ENCODE assay signal across 15 cellular contexts in the genomic region with DNA sequence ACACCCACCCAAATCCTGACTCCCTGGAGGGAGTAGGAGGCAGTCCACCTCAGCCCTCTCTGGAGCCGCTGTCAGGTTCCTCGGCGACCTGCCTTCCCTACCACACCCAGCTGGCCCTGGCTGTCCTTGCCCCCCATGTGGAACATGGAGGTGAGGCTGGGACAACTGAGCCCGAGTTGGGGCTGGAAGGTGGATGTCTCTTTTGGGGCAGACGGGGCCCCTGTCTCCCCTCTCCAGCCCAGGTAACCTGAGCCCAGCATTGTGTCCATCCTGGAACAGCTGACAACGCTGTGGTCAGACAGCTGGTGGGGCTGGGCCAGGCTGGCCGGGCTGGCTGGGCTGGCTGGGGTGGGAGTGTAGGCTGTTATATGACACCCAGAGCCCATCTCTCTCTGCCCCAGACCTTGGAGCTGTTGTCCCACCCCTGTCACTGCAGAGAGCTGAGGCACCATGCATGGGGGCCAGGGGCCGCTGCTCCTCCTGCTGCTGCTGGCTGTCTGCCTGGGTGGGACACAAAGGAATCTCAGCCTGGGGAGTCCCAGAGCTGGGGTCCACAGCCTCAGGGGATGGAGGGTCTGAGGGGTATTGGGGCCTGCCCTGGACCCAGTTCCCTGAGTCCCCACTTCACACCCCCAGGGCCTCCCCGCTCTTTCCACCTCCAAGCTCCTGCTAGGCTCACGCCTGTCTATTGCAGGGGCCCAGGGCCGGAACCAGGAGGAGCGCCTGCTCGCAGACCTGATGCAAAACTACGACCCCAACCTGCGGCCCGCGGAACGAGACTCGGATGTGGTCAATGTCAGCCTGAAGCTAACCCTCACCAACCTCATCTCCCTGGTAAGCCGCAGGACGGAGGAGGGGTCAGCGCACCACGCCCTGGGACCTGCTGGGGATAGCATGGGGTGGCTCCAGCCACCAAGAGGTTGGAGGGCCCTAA. TPM values are rescaled to one million over a fixed set of nuclear protein-coding genes. Genes with fewer than 3 reads are reported as not detected.
A peak's percentile ranks its signal among the peaks of the same experiment; 100 is the strongest.
DNase-seq lines count a peak whose midpoint lies in the region; ATAC-seq and TF ChIP-seq lines count a peak whose summit lies in the region.
"Had no signal": no experiment of that assay in that cellular context is flagged by ENCODE, and none has a peak within 500 bp of the region (broad histone marks: within the 10 kb centered on the region; RNA-seq: fewer than 3 reads in every experiment).

A gene with protein sequence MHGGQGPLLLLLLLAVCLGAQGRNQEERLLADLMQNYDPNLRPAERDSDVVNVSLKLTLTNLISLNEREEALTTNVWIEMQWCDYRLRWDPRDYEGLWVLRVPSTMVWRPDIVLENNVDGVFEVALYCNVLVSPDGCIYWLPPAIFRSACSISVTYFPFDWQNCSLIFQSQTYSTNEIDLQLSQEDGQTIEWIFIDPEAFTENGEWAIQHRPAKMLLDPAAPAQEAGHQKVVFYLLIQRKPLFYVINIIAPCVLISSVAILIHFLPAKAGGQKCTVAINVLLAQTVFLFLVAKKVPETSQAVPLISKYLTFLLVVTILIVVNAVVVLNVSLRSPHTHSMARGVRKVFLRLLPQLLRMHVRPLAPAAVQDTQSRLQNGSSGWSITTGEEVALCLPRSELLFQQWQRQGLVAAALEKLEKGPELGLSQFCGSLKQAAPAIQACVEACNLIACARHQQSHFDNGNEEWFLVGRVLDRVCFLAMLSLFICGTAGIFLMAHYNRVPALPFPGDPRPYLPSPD (plus strand): TSS at position 395 of the 934 bp plus-strand sequence. CDS start 56 bp downstream, at position 451.

- no peak within 1 kb of the TSS for H3K4ac ChIP-seq in neuronal stem cell (ENCODE audit: low read length)

- peak; percentile 24 for ATAC-seq in stimulated activated naive CD8-positive, alpha-beta T cell treated with anti-CD3 and anti-CD28 coated beads, Interleukin-15, amount 100 ng/mL, for 72 hours
- ATAC-seq in stimulated activated naive CD8-positive, alpha-beta T cell treated with anti-CD3 and anti-CD28 coated beads, Interleukin-15, Interleukin-2, amounts not matched to agents 100 U/mL and 50 U/mL, for 24 hours, result no peak
- ATAC-seq in natural killer cell, result no peak

- H3K9me3 Mint-ChIP-seq in stimulated activated naive CD8-positive, alpha-beta T cell treated with anti-CD3 and anti-CD28 coated beads, Interleukin-15, amount 100 ng/mL, for 72 hours, result no peaks in the 10 kb centered on the region
- peaks cover 4% of the 10 kb centered on the region for H3K9me3 Mint-ChIP-seq in glutamatergic neuron (ENCODE audit: unreplicated experiment)
- H3K9me3 Mint-ChIP-seq in activated naive CD8-positive, alpha-beta T cell treated with anti-CD3 and anti-CD28 coated beads for 36 hours, result no peaks in the 10 kb centered on the region
- no peaks in the 10 kb centered on the region for H3K9me3 Mint-ChIP-seq in natural killer cell

- WGBS in neuronal stem cell (ENCODE audit: extremely low coverage in 2 of 2, insufficient read length in 2 of 2, insufficient replicate concordance in 1 of 2), 2 donors, result no CpG with 5 or more reads among the region's 23 CpGs

- intact Hi-C loops in natural killer cell (cut with micrococcal nuclease), result no loop called here

- H3K23ac ChIP-seq in neuronal stem cell (ENCODE audit: low read depth, low read length, poor library complexity), result peak within 1 kb of the TSS; percentile 6

- H2AK5ac ChIP-seq in neuronal stem cell (ENCODE audit: low read depth, low read length), result peak within 1 kb of the TSS; percentile 48

- no peak for DNase-seq in stimulated activated naive CD8-positive, alpha-beta T cell treated with anti-CD3 and anti-CD28 coated beads, Interleukin-15, amount 100 ng/mL, for 72 hours
- no peak for DNase-seq in stimulated activated naive CD8-positive, alpha-beta T cell treated with anti-CD3 and anti-CD28 coated beads, Interleukin-15, Interleukin-2, amounts not matched to agents 100 U/mL and 50 U/mL, for 24 hours
- DNase-seq in glutamatergic neuron (no peak), neuronal stem cell (ENCODE audit: low spot score) (no peak), DMS79 treated with DMSO at 0.1 percent for 48 hours (lab: John Stamatoyannopoulos, UW) (no peak), AG08396 (ENCODE audit: low spot score) (no peak), natural killer cell (no peak)
- no peak for DNase-seq in activated naive CD8-positive, alpha-beta T cell treated with anti-CD3 and anti-CD28 coated beads for 36 hours
- DNase-seq: activated B cell treated with CpG ODN at 0.5 μM for 24 hours; activated naive CD4-positive, alpha-beta T cell treated with anti-CD3 and anti-CD28 coated beads, Interleukin-2, amount 10 ng/mL, durations not matched to agents 7 days and 5 days; foreskin fibroblast; NCI-H345; retina; stimulated activated naive CD4-positive, alpha-beta T cell treated with Interleukin-2 at 50 U/mL for 16 hours had no signal

- H3K79me1 ChIP-seq in neuronal stem cell (ENCODE audit: low read depth, low read length), result peaks cover 3% of the 10 kb centered on the region

- H3K36me3 Mint-ChIP-seq in glutamatergic neuron (ENCODE audit: unreplicated experiment) (peaks cover 3% of the 10 kb centered on the region), natural killer cell (no peaks in the 10 kb centered on the region)
- peaks cover 3% of the 10 kb centered on the region for H3K36me3 Mint-ChIP-seq in activated naive CD8-positive, alpha-beta T cell treated with anti-CD3 and anti-CD28 coated beads for 36 hours
- H3K36me3 Mint-ChIP-seq: activated naive CD4-positive, alpha-beta T cell treated with anti-CD3 and anti-CD28 coated beads, Interleukin-2, amount 10 ng/mL, durations not matched to agents 7 days and 5 days had no signal

- TF ChIP-seq CTCF in glutamatergic neuron (IDR thresholded peaks at IDR 0.05; ENCODE audit: partially characterized antibody, unreplicated experiment) (no peak), natural killer cell (IDR thresholded peaks at IDR 0.05) (no peak)

- no peaks in the 10 kb centered on the region for H3K27me3 ChIP-seq in neuronal stem cell (ENCODE audit: control insufficient read depth in 3 of 3, insufficient read depth in 3 of 3, low read depth in 1 of 3, low read length in 3 of 3)

- H4K8ac ChIP-seq in neuronal stem cell (ENCODE audit: low read depth, low read length), result no peak within 1 kb of the TSS

- peaks cover 20% of the 10 kb centered on the region for H3K4me1 Mint-ChIP-seq in stimulated activated naive CD8-positive, alpha-beta T cell treated with anti-CD3 and anti-CD28 coated beads, Interleukin-15, amount 100 ng/mL, for 72 hours
- H3K4me1 Mint-ChIP-seq in glutamatergic neuron (ENCODE audit: low read depth, unreplicated experiment) (peaks cover 3% of the 10 kb centered on the region), natural killer cell (peaks cover 0 to 8% of the 10 kb centered on the region in 2 donors)
- peaks cover 8% of the 10 kb centered on the region for H3K4me1 Mint-ChIP-seq in activated naive CD8-positive, alpha-beta T cell treated with anti-CD3 and anti-CD28 coated beads for 36 hours

- H3K4me1 ChIP-seq in neuronal stem cell (ENCODE audit: control insufficient read depth in 2 of 2, insufficient read depth in 1 of 2, low read depth in 1 of 2, low read length in 2 of 2), result peaks cover 6 to 15% of the 10 kb centered on the region in 2 donors
- H3K4me1 ChIP-seq: HAP-1 had no signal

- H3K27ac ChIP-seq in neuronal stem cell (replicated peaks; ENCODE audit: low read length), result no peak within 1 kb of the TSS

- H3K14ac ChIP-seq in neuronal stem cell (ENCODE audit: low read length), result peak within 1 kb of the TSS; percentile 73

- peak within 1 kb of the TSS; percentile 19 for H2BK5ac ChIP-seq in neuronal stem cell (ENCODE audit: low read length)

- no peak within 1 kb of the TSS for H3K4me3 ChIP-seq in neuronal stem cell (ENCODE audit: low read length in 2 of 2)
- H3K4me3 ChIP-seq: HAP-1 had no signal

- H2AFZ ChIP-seq in neuronal stem cell (ENCODE audit: low read length), result no peak within 1 kb of the TSS

- H3K36me3 ChIP-seq in neuronal stem cell (replicated peaks in 1 of 2; ENCODE audit: control insufficient read depth in 2 of 2, insufficient read depth in 2 of 2, low read length in 2 of 2), result peaks cover 2 to 4% of the 10 kb centered on the region in 2 donors
- H3K36me3 ChIP-seq: HAP-1 had no signal

- H4K91ac ChIP-seq in neuronal stem cell (ENCODE audit: low read depth, low read length, poor library complexity), result no peak within 1 kb of the TSS

- peak within 1 kb of the TSS; percentile 23 for H3K4me2 ChIP-seq in neuronal stem cell (ENCODE audit: insufficient read depth, low read length, poor library complexity, severe bottlenecking)

- peak within 1 kb of the TSS in 1 of 2 donors; percentile 76 for H3K27ac Mint-ChIP-seq in stimulated activated naive CD8-positive, alpha-beta T cell treated with anti-CD3 and anti-CD28 coated beads, Interleukin-15, amount 100 ng/mL, for 72 hours
- H3K27ac Mint-ChIP-seq in glutamatergic neuron (ENCODE audit: unreplicated experiment) (peak within 1 kb of the TSS; percentile 62), natural killer cell (no peak within 1 kb of the TSS)
- H3K27ac Mint-ChIP-seq in activated naive CD8-positive, alpha-beta T cell treated with anti-CD3 and anti-CD28 coated beads for 36 hours, result no peak within 1 kb of the TSS
- H3K27ac Mint-ChIP-seq: activated B cell treated with CpG ODN at 0.5 μM for 24 hours; activated naive CD4-positive, alpha-beta T cell treated with anti-CD3 and anti-CD28 coated beads, Interleukin-2, amount 10 ng/mL, durations not matched to agents 7 days and 5 days had no signal

- H2BK12ac ChIP-seq in neuronal stem cell (ENCODE audit: low read length), result no peak within 1 kb of the TSS

- peak within 1 kb of the TSS; percentile 73 for H3K9ac ChIP-seq in neuronal stem cell (ENCODE audit: low read depth, low read length, poor library complexity)

- peak within 1 kb of the TSS; percentile 55 for H3K18ac ChIP-seq in neuronal stem cell (ENCODE audit: low read length)

- H3K4me3 Mint-ChIP-seq in stimulated activated naive CD8-positive, alpha-beta T cell treated with anti-CD3 and anti-CD28 coated beads, Interleukin-15, amount 100 ng/mL, for 72 hours, result no peak within 1 kb of the TSS
- H3K4me3 Mint-ChIP-seq in glutamatergic neuron (ENCODE audit: unreplicated experiment) (no peak within 1 kb of the TSS), natural killer cell (no peak within 1 kb of the TSS)
- no peak within 1 kb of the TSS for H3K4me3 Mint-ChIP-seq in activated naive CD8-positive, alpha-beta T cell treated with anti-CD3 and anti-CD28 coated beads for 36 hours
- H3K4me3 Mint-ChIP-seq: activated B cell treated with CpG ODN at 0.5 μM for 24 hours; activated naive CD4-positive, alpha-beta T cell treated with anti-CD3 and anti-CD28 coated beads, Interleukin-2, amount 10 ng/mL, durations not matched to agents 7 days and 5 days had no signal

- H3K9me3 ChIP-seq in neuronal stem cell (replicated peaks in 1 of 2; ENCODE audit: control insufficient read depth in 2 of 2, insufficient read depth in 1 of 2, low read depth in 1 of 2, low read length in 2 of 2), result peaks cover 0 to 2% of the 10 kb centered on the region in 2 donors
- H3K9me3 ChIP-seq: HAP-1 had no signal

- no peak within 1 kb of the TSS for H2BK120ac ChIP-seq in neuronal stem cell (ENCODE audit: low read depth, low read length)

- peak within 1 kb of the TSS; percentile 71 for H2BK15ac ChIP-seq in neuronal stem cell (ENCODE audit: low read length)

- peaks cover 30% of the 10 kb centered on the region for H3K27me3 Mint-ChIP-seq in stimulated activated naive CD8-positive, alpha-beta T cell treated with anti-CD3 and anti-CD28 coated beads, Interleukin-15, amount 100 ng/mL, for 72 hours
- H3K27me3 Mint-ChIP-seq in glutamatergic neuron (ENCODE audit: unreplicated experiment) (peaks cover 4% of the 10 kb centered on the region), natural killer cell (ENCODE audit: low read depth in 2 of 2) (peaks cover 0 to 18% of the 10 kb centered on the region in 2 donors)
- H3K27me3 Mint-ChIP-seq in activated naive CD8-positive, alpha-beta T cell treated with anti-CD3 and anti-CD28 coated beads for 36 hours, result peaks cover 6% of the 10 kb centered on the region

RNA-seq across cellular contexts. Expression of the gene that starts here (rescaled TPM):
- total RNA-seq in glutamatergic neuron (ENCODE audit: unreplicated experiment) (3.5 TPM), natural killer cell (not detected)
- not detected for polyA plus RNA-seq in neuronal stem cell (2013, experiment 1 of 2)
- polyA plus RNA-seq in neuronal stem cell (2013, experiment 2 of 2), result not detected
- total RNA-seq in activated naive CD8-positive, alpha-beta T cell treated with anti-CD3 and anti-CD28 coated beads for 36 hours, result not detected
- total RNA-seq: activated B cell treated with CpG ODN at 0.5 μM for 24 hours had no signal
